ENCODE assay signal across 8 cellular contexts in the genomic region with DNA sequence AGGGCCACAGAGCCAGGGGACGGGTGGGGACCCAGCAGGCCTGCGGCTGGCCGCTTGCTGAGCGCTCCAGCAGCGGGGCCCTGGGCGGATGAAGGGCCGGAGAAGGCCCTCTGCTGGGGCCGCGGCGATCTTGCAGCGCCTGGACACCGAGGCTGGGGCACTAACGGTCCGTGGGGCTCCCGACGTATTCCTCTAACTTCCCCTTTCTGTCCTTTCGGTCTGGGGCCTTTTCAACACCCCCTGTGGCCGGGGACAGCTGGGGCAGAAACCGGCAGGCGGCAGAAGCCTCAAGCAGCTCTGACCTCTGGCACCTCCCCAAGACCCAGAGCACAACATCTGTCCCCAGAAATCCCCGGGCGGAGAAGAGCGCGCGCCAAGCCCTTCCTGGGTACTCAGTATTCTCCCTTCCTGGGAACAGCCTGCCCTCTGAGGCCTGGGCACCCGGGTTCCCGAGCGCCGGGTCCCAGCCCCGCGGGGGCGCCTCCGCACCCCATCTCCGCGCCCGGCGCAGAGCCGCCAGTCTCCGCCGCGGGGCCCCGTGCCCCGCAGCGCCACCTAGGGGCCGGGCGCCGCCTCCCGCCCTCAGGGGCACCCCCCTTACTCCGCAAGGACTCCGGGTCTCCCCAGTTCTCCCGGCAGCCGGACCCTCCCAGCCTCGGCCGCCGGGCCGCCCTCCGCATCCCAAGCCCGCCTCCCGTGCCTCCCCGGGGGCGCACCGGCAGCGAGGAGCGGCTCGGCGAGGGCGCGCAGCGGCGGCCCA.
A peak's percentile ranks its signal among the peaks of the same experiment; 100 is the strongest.
DNase-seq lines count a peak whose midpoint lies in the region; ATAC-seq and TF ChIP-seq lines count a peak whose summit lies in the region.

No MANE protein-coding gene starts in this region.

- peak; percentile 42 for TF ChIP-seq CTCF in epithelial cell of esophagus (IDR thresholded peaks at IDR 0.05; ENCODE audit: insufficient read depth, low read depth, low read length, missing control alignments)

- peak; percentile 64 for ATAC-seq in GM19035 (IDR thresholded peaks at IDR 0.05; ENCODE audit: unreplicated experiment)
- peak; percentile 45 for ATAC-seq in HG03196 (IDR thresholded peaks at IDR 0.05; ENCODE audit: unreplicated experiment)

- DNase-seq in AML-193 (lab: John Stamatoyannopoulos, UW), result peak; percentile 91 to 92
- peak; percentile 91 for DNase-seq in NOMO-1 treated with DMSO at 0.1 percent for 48 hours (lab: John Stamatoyannopoulos, UW; ENCODE audit: unreplicated experiment)
- DNase-seq in activated T-cell treated with anti-CD3 and anti-CD28 coated beads for 24 hours (ENCODE audit: low read depth), result peak; percentile 62
- DNase-seq in epithelial cell of esophagus (ENCODE audit: low read depth), result peak; percentile 57
- DNase-seq in middle frontal gyrus (ENCODE audit: extremely low spot score, low spot score), result peak; percentile 63
- DNase-seq in stimulated activated CD8-positive, alpha-beta memory T cell treated with anti-CD3 and anti-CD28 coated beads, Interleukin-4, amount 100 ng/mL, for 1 hour (ENCODE audit: low read depth in 2 of 2, low spot score in 1 of 2), result peak; percentile 32 to 57

- peak overlapping the region; percentile 68 for H3K4me3 ChIP-seq in epithelial cell of esophagus (ENCODE audit: low read length)

Comparison
In these comparisons a context has a peak if more than half of its experiments do, and no peak if none do; other contexts are left out.
1. Peak in every context shown above with its lines: DNase-seq, ATAC-seq and H3K4me3 ChIP-seq.